8 cellular contexts compared by ENCODE assay signal in the genomic region with DNA sequence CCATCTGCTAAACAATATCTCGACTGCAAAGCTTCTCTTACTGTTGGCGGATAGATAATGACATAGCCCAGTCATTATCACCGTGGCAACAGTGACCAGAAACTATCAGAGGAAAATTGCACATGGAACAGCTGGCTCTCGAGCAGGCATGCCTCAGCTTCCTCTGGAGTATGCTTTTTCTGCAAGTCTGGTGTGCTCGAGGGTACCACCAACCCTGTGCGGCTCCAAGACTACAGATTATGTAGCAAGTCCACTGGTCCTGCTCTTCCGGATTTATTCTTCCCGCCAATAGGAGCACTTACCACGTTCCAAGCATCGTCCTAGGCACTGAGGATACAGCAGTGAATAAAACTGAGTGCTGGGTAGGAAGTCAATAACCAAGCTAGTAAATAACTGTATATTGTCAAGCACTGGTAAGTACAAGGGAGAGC. TPM values are rescaled to one million over a fixed set of nuclear protein-coding genes. Genes with fewer than 3 reads are reported as not detected.
DNase-seq lines count a peak whose midpoint lies in the region; ATAC-seq and TF ChIP-seq lines count a peak whose summit lies in the region.

No MANE protein-coding gene starts in this region.

- no peak for TF ChIP-seq CTCF in KMS-11 (conservative IDR thresholded peaks at IDR 0.05; ENCODE audit: low read depth, low read length)
- no peak for TF ChIP-seq CTCF in osteocyte (IDR thresholded peaks at IDR 0.05)

- peaks cover 6% of the 10 kb centered on the region for H3K36me3 Mint-ChIP-seq in osteocyte (ENCODE audit: unreplicated experiment)

- H3K4me3 ChIP-seq in KMS-11 (IDR thresholded peaks at IDR 0.05; ENCODE audit: insufficient read depth, low read depth, low read length) (no peak overlapping the region), SK-N-MC (peak overlapping the region; percentile 84)

- H3K36me3 ChIP-seq in KMS-11 (ENCODE audit: insufficient read depth) (no peaks in the 10 kb centered on the region), SK-N-MC (ENCODE audit: insufficient read depth, low read length) (peaks cover 36% of the 10 kb centered on the region)

- peak overlapping the region; percentile 88 for H3K9ac ChIP-seq in KMS-11
- H3K9ac ChIP-seq in SK-N-MC (ENCODE audit: insufficient read length) = peak overlapping the region; percentile 90

- peaks cover 26% of the 10 kb centered on the region for H3K4me1 ChIP-seq in KMS-11 (ENCODE audit: low read depth, poor library complexity, severe bottlenecking)

- no peaks in the 10 kb centered on the region for H3K27me3 ChIP-seq in KMS-11 (ENCODE audit: insufficient read depth, low read depth)

- no peaks in the 10 kb centered on the region for H3K9me3 Mint-ChIP-seq in osteocyte (ENCODE audit: unreplicated experiment)

- ATAC-seq in HG03097 (IDR thresholded peaks at IDR 0.05; ENCODE audit: low FRiP score, unreplicated experiment) = no peak

- DNase-seq in COLO668 (lab: John Stamatoyannopoulos, UW; ENCODE audit: unreplicated experiment) = peak; percentile 65
- no peak for DNase-seq in SK-N-MC (ENCODE audit: low read depth, low spot score)
- no peak for DNase-seq in epithelial cell of prostate (ENCODE audit: low read depth, low spot score)
- no peak for DNase-seq in osteocyte (ENCODE audit: extremely low spot score, unreplicated experiment)
- no peak for DNase-seq in C1 segment of cervical spinal cord (lab: John Stamatoyannopoulos, UW)
- DNase-seq in stimulated activated CD4-positive, alpha-beta T cell treated with anti-CD3 and anti-CD28 coated beads, Interleukin-4, amount 100 ng/mL, for 4 hours = no peak

- H3K4me2 ChIP-seq in KMS-11 = peak overlapping the region; percentile 96

- no peaks in the 10 kb centered on the region for H4K20me1 ChIP-seq in KMS-11 (ENCODE audit: insufficient read depth)

- H3K4me3 Mint-ChIP-seq in osteocyte (ENCODE audit: unreplicated experiment) = peak overlapping the region; percentile 89

- H2AFZ ChIP-seq in KMS-11 (ENCODE audit: low read depth) = no peak overlapping the region

- H3K27ac ChIP-seq in KMS-11 (peak overlapping the region; percentile 87), SK-N-MC (no peak overlapping the region), epithelial cell of prostate (peak overlapping the region; percentile 86)

- H3K27ac Mint-ChIP-seq in osteocyte (ENCODE audit: unreplicated experiment) = peak overlapping the region; percentile 93

- H3K4me1 Mint-ChIP-seq in osteocyte (ENCODE audit: unreplicated experiment) = peaks cover 76% of the 10 kb centered on the region

- H3K79me2 ChIP-seq in KMS-11 (ENCODE audit: insufficient read depth, low read depth) = peaks cover 68% of the 10 kb centered on the region

- no peaks in the 10 kb centered on the region for H3K27me3 Mint-ChIP-seq in osteocyte (ENCODE audit: unreplicated experiment)

- H3K9me3 ChIP-seq in SK-N-MC (ENCODE audit: low read depth, low read length) = no peaks in the 10 kb centered on the region

RNA-seq across cellular contexts. Expression of a gene that starts 1.4 kb away (rescaled TPM):
- 53.1 and 55.1 TPM in 2 replicates for total RNA-seq in osteocyte

RNA-seq across cellular contexts. Expression of a gene that starts 17.0 kb away (rescaled TPM):
- 105 and 114 TPM in 2 replicates for total RNA-seq in osteocyte
